In the genomic region with DNA sequence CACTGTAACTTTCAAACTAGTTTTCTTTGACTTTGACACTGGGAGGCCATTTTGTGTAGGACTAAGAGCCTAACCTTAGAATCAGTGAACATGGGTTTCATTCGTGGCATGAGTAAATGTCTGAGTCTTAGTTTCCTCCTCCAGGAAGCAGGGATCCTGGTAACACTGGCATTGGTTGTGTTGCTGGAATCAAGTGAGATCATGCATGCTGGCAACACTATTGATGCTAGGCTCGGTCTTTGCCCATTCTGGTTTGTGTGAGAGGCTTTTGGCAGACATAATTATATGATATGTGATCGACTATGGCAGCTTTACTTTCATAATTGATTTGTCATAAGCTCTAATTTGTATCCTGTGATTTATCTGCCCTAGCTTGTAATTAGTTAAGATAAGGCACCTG, we compare ENCODE assay signal across 18 cellular contexts. TPM values are rescaled to one million over a fixed set of nuclear protein-coding genes. Genes with fewer than 3 reads are reported as not detected.
DNase-seq lines count a peak whose midpoint lies in the region; ATAC-seq lines count a peak whose summit lies in the region.
"Had no signal": no experiment of that assay in that cellular context is flagged by ENCODE, and none has a peak within 500 bp of the region (broad histone marks: within the 10 kb centered on the region; RNA-seq: fewer than 3 reads in every experiment).

No MANE protein-coding gene starts in this region.

- in situ Hi-C loops in HAP-1 (cut with MboI; ENCODE audit: low sequenced_read_pairs), result no loop called here

- no peak overlapping the region for H3K4me3 ChIP-seq in MG63
- no peak overlapping the region for H3K4me3 ChIP-seq in HAP-1
- H3K4me3 ChIP-seq: lung, smooth muscle cell, suprapubic skin had no signal

- intact Hi-C loops in Right ventricle myocardium superior (cut with DNase I), result no loop called here

- peaks cover 10% of the 10 kb centered on the region for H3K4me1 ChIP-seq in HAP-1
- H3K4me1 ChIP-seq: suprapubic skin had no signal

- no peak for ATAC-seq in HG03280 (IDR thresholded peaks at IDR 0.05; ENCODE audit: unreplicated experiment)
- no peak for ATAC-seq in Right ventricle myocardium superior (ENCODE audit: poor library complexity)
- ATAC-seq: activated CD8-positive, alpha-beta T cell treated with anti-CD3 and anti-CD28 coated beads, Interleukin-2, amount 10 ng/mL, durations not matched to agents 7 days and 5 days; activated T-cell treated with anti-CD3 and anti-CD28 coated beads, Interleukin-2, amount 50 U/mL, for 72 hours had no signal

- no peaks in the 10 kb centered on the region for H3K9me3 ChIP-seq in MG63
- no peaks in the 10 kb centered on the region for H3K9me3 ChIP-seq in HAP-1
- H3K9me3 ChIP-seq: suprapubic skin had no signal

- DNase-seq in DMS153 (lab: John Stamatoyannopoulos, UW) (peak; percentile 55), MG63 (peak; percentile 49), NCI-H2196 treated with DMSO at 0.1 percent for 48 hours (lab: John Stamatoyannopoulos, UW; ENCODE audit: unreplicated experiment) (peak; percentile 34), fibroblast of peridontal ligament (ENCODE audit: extremely low read depth) (peak; percentile 24), HAP-1 (ENCODE audit: low spot score in 2 of 2) (no peak), D341Med (ENCODE audit: low spot score) (no peak), Right ventricle myocardium superior (no peak)
- DNase-seq: activated CD8-positive, alpha-beta T cell treated with anti-CD3 and anti-CD28 coated beads, Interleukin-2, amount 10 ng/mL, durations not matched to agents 7 days and 5 days; activated naive CD8-positive, alpha-beta T cell treated with anti-CD3 and anti-CD28 coated beads for 36 hours; activated T-cell treated with anti-CD3 and anti-CD28 coated beads, Interleukin-2, amount 50 U/mL, for 72 hours; naive thymus-derived CD4-positive, alpha-beta T cell; NCI-H1048; RPMI8226 had no signal

- H3K36me3 ChIP-seq in MG63 (no peaks in the 10 kb centered on the region), HAP-1 (replicated peaks) (no peaks in the 10 kb centered on the region)
- H3K36me3 ChIP-seq: suprapubic skin had no signal

- H3K27me3 ChIP-seq in MG63 (no peaks in the 10 kb centered on the region), HAP-1 (ENCODE audit: low read depth) (no peaks in the 10 kb centered on the region)
- H3K27me3 ChIP-seq: suprapubic skin had no signal

RNA-seq across cellular contexts. Expression of a gene that starts 12.4 kb away (rescaled TPM):
- 0.07 and 0.53 TPM in 2 replicates for total RNA-seq in MG63 (2014; rRNA removed; shearing (Covaris generic); ENCODE audit: low replicate concordance)
- total RNA-seq in Right ventricle myocardium superior, result 21.4 TPM
- total RNA-seq: activated CD8-positive, alpha-beta T cell treated with anti-CD3 and anti-CD28 coated beads, Interleukin-2, amount 10 ng/mL, durations not matched to agents 7 days and 5 days; activated naive CD8-positive, alpha-beta T cell treated with anti-CD3 and anti-CD28 coated beads for 36 hours; activated T-cell treated with anti-CD3 and anti-CD28 coated beads, Interleukin-2, amount 50 U/mL, for 72 hours; naive thymus-derived CD4-positive, alpha-beta T cell; T-helper 1 cell treated with Interleukin-12 subunit alpha and Interleukin-12 subunit beta and Interleukin-4 antibody, amounts not matched to agents 30 ng/mL and 1 ng/mL, for 36 hours had no signal

Comparison
In these comparisons a context has a peak if more than half of its experiments do, and no peak if none do; other contexts are left out.
1. DNase-seq: peak in DMS153 (single experiment), MG63 (single experiment), NCI-H2196 treated with DMSO at 0.1 percent for 48 hours (single experiment) and fibroblast of peridontal ligament (single experiment); none in HAP-1 (0 of 2), D341Med (single experiment) and Right ventricle myocardium superior (single experiment).
2. RNA of a gene that starts 12.4 kb away (total RNA-seq): 21.4 TPM in Right ventricle myocardium superior (single experiment); 0.07 to 0.53 TPM in MG63; every median in the first group is over 10 times any median in the second.